8 cellular contexts compared by ENCODE assay signal in genomic region chr17:49361902-49362722, GRCh38. TPM values are rescaled to one million over a fixed set of nuclear protein-coding genes. Genes with fewer than 3 reads are reported as not detected.
A peak's percentile ranks its signal among the peaks of the same experiment; 100 is the strongest.
DNase-seq lines count a peak whose midpoint lies in the region; ATAC-seq and TF ChIP-seq lines count a peak whose summit lies in the region.

ZNF652 (minus strand) TSS chr17:49362250; CDS start chr17:49317725, 44,525 bp downstream.

- intact Hi-C loops in activated CD4-positive, alpha-beta T cell treated with anti-CD3 and anti-CD28 coated beads for 36 hours (cut with DNase I, micrococcal nuclease): loop anchor here (1.0 to 5.0 kb wide), 12 partner anchors 20 to 470 kb away; partner anchors contain the start of genes PHB1 (in 2 of the 2) and ATP5MC1 (in 1 of the 2)

- H3K36me3 Mint-ChIP-seq in activated CD4-positive, alpha-beta T cell treated with anti-CD3 and anti-CD28 coated beads for 36 hours (ENCODE audit: low read depth): peaks cover 2% of the 10 kb centered on the region

- POLR2A ChIA-PET in activated CD4-positive, alpha-beta T cell treated with anti-CD3 and anti-CD28 coated beads for 36 hours (lab: Charles Lee): interaction anchor here (0.7 kb wide), 1 partner anchor 20 kb away, joined by 3 read pairs; no protein-coding TSS in a partner anchor

- H3K27me3 ChIP-seq in layer of hippocampus (ENCODE audit: control insufficient read depth, insufficient read depth, low read length): no peaks in the 10 kb centered on the region

- H3K4me3 Mint-ChIP-seq in activated CD4-positive, alpha-beta T cell treated with anti-CD3 and anti-CD28 coated beads for 36 hours: peak within 1 kb of the TSS; percentile 92

- peak; percentile 37 for ATAC-seq in GM19043 (IDR thresholded peaks at IDR 0.05; ENCODE audit: low read depth, unreplicated experiment)
- peak; percentile 35 for ATAC-seq in HG03378 (IDR thresholded peaks at IDR 0.05; ENCODE audit: unreplicated experiment)
- ATAC-seq in activated CD4-positive, alpha-beta T cell treated with anti-CD3 and anti-CD28 coated beads for 36 hours: peak; percentile 57

- H3K4me3 ChIP-seq in AG10803 (ENCODE audit: low read length) (peak within 1 kb of the TSS; percentile 89), choroid plexus epithelial cell (ENCODE audit: low read depth, low read length) (peak within 1 kb of the TSS; percentile 92)

- CTCF ChIA-PET in activated CD4-positive, alpha-beta T cell treated with anti-CD3 and anti-CD28 coated beads for 36 hours (lab: Charles Lee): interaction anchor here (10.9 kb wide), 1 partner anchor 45 kb away, joined by 116 read pairs; no protein-coding TSS in a partner anchor

- peaks cover 50% of the 10 kb centered on the region for H3K4me1 Mint-ChIP-seq in activated CD4-positive, alpha-beta T cell treated with anti-CD3 and anti-CD28 coated beads for 36 hours

- DNase-seq in AG10803 (ENCODE audit: low read depth) (peak; percentile 80), NCI-H510A (lab: John Stamatoyannopoulos, UW) (peak; percentile 99), choroid plexus epithelial cell (ENCODE audit: low read depth) (peak; percentile 80)
- DNase-seq in activated CD4-positive, alpha-beta T cell treated with anti-CD3 and anti-CD28 coated beads for 36 hours: peak; percentile 93
- peak; percentile 57 to 83 (median 70) for DNase-seq in stimulated activated CD4-positive, alpha-beta T cell treated with anti-CD3 and anti-CD28 coated beads, Interleukin-1b, Interleukin-23, amount 100 ng/mL, for 24 hours (ENCODE audit: low read depth in 4 of 4, low spot score in 1 of 4)

- peak within 1 kb of the TSS; percentile 95 for H3K27ac ChIP-seq in layer of hippocampus (ENCODE audit: low read depth, low read length)

- H3K27ac Mint-ChIP-seq in activated CD4-positive, alpha-beta T cell treated with anti-CD3 and anti-CD28 coated beads for 36 hours: peak within 1 kb of the TSS; percentile 92

- H3K27me3 Mint-ChIP-seq in activated CD4-positive, alpha-beta T cell treated with anti-CD3 and anti-CD28 coated beads for 36 hours: peaks cover 1% of the 10 kb centered on the region

- TF ChIP-seq CTCF in AG10803 (conservative IDR thresholded peaks at IDR 0.05; ENCODE audit: low read length): no peak
- no peak for TF ChIP-seq CTCF in choroid plexus epithelial cell (conservative IDR thresholded peaks at IDR 0.05; ENCODE audit: low read depth, low read length)

- no peaks in the 10 kb centered on the region for H3K9me3 Mint-ChIP-seq in activated CD4-positive, alpha-beta T cell treated with anti-CD3 and anti-CD28 coated beads for 36 hours (ENCODE audit: low read depth)

RNA-seq across cellular contexts. Expression of gene ZNF652, which starts in this region (rescaled TPM):
- total RNA-seq in activated CD4-positive, alpha-beta T cell treated with anti-CD3 and anti-CD28 coated beads for 36 hours: 1 to 10 TPM; 5.2 to 7.0 TPM

Comparison
In these comparisons a context has a peak if more than half of its experiments do, and no peak if none do; other contexts are left out.
1. Peak in every context shown above with its lines: DNase-seq, ATAC-seq, H3K4me3 ChIP-seq and H3K27ac ChIP-seq.